Comparison of ENCODE assay signal across 1 cellular context in the genomic region with DNA sequence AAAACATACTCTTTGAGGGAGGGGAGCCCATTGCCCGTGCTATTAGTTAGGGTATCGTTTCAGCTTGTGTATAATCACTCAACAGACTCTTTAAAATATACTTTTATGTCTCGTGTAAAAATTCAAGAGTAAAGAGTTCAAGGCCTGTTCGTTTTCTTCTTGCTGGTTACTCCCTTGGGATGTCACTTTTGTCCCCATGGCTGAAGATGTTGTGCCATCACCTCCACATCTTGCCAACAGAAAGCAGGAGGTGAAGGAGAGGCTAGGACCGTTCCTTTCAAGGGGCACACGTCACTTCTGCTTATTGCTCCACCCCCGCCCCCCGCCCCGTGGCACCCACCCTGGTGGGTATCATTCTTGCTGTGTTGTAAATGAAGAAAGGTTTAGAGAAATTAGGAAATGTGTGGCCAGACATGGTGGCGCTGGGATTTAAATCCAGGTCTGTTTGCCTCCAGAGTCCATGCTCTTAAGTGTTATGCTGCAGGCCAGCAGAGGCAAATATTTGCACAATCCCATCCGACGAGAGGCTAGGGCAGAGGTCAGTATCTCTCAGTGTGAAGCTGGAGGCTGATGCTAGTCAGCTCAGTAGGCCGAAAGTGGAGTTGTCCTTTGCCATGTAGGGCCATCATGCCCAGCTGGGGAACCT.
TF ChIP-seq lines count a peak whose summit lies in the region.

No MANE protein-coding gene starts in this region.

TF ChIP-seq in HepG2, 621 proteins besides CTCF, POLR2A, EP300 and RAD21 (continued from another document and continues in another):
- TF ChIP-seq DBP (CRISPR knock-in tag; IDR thresholded peaks at IDR 0.05; ENCODE audit: not compliant biosample characterization) (no peak), ZKSCAN5 (CRISPR knock-in tag; IDR thresholded peaks at IDR 0.05) (peak; percentile 94), RFX5 (IDR thresholded peaks at IDR 0.05; ENCODE audit: low read depth, low read length) (no peak), BCL6 (CRISPR knock-in tag; IDR thresholded peaks at IDR 0.05) (peak; percentile 57), ZNF530 (CRISPR knock-in tag; IDR thresholded peaks at IDR 0.05; ENCODE audit: low read depth) (no peak), ZFY (CRISPR knock-in tag; IDR thresholded peaks at IDR 0.05) (peak; percentile 87), ZNF564 (CRISPR knock-in tag; IDR thresholded peaks at IDR 0.05) (peak; percentile 64; the same call in 1 of the 2 replicates), ZBTB7A (CRISPR knock-in tag; IDR thresholded peaks at IDR 0.05) (no peak), RBFOX2 (IDR thresholded peaks at IDR 0.05; ENCODE audit: low read depth, low read length) (no peak), KDM2A (CRISPR knock-in tag; IDR thresholded peaks at IDR 0.05; ENCODE audit: borderline replicate concordance, low read depth) (peak; percentile 28; the same call in 1 of the 2 replicates), ZFP36 (IDR thresholded peaks at IDR 0.05; ENCODE audit: borderline replicate concordance, low read depth, low read length, partially characterized antibody) (no peak), ZMYM2 (CRISPR knock-in tag; IDR thresholded peaks at IDR 0.05) (no peak), ZNF432 (CRISPR knock-in tag; IDR thresholded peaks at IDR 0.05; ENCODE audit: borderline replicate concordance) (no peak), ZNF292 (CRISPR knock-in tag; IDR thresholded peaks at IDR 0.05; ENCODE audit: borderline replicate concordance, low read depth) (peak; percentile 79; the same call in 1 of the 2 replicates), ZBTB42 (CRISPR knock-in tag; IDR thresholded peaks at IDR 0.05) (no peak), NCOA2 (CRISPR knock-in tag; IDR thresholded peaks at IDR 0.05) (peak; percentile 76), ZNF878 (CRISPR knock-in tag; IDR thresholded peaks at IDR 0.05) (peak; percentile 74; the same call in 1 of the 2 replicates), TBL1XR1 (IDR thresholded peaks at IDR 0.05; ENCODE audit: borderline replicate concordance, low read length, partially characterized antibody) (no peak), TFE3 (CRISPR knock-in tag; IDR thresholded peaks at IDR 0.05) (no peak), ZNF780A (CRISPR knock-in tag; IDR thresholded peaks at IDR 0.05) (no peak), ATF7-NPFF (CRISPR knock-in tag; IDR thresholded peaks at IDR 0.05; ENCODE audit: low read depth) (no peak), KDM1A (CRISPR knock-in tag; IDR thresholded peaks at IDR 0.05) (peak; percentile 81; the same call in 1 of the 2 replicates), SMARCC2 (IDR thresholded peaks at IDR 0.05) (no peak), ZBTB8A (CRISPR knock-in tag; IDR thresholded peaks at IDR 0.05; ENCODE audit: borderline replicate concordance, low read depth) (no peak), ZNF256 (CRISPR knock-in tag; conservative IDR thresholded peaks at IDR 0.05) (0 out of 2 replicates have a peak, but pooled peaks have one; percentile 22), DMAP1 (CRISPR knock-in tag; IDR thresholded peaks at IDR 0.05) (no peak), XRCC5 (optimal IDR thresholded peaks at IDR 0.05; ENCODE audit: low read length) (peak; percentile 50), CEBPZ (IDR thresholded peaks at IDR 0.05; ENCODE audit: low read length) (no peak), POGZ (CRISPR knock-in tag; IDR thresholded peaks at IDR 0.05) (peak; percentile 72), YEATS2 (CRISPR knock-in tag; IDR thresholded peaks at IDR 0.05; ENCODE audit: borderline replicate concordance) (peak; percentile 54; the same call in 1 of the 2 replicates), ZNF790 (CRISPR knock-in tag; IDR thresholded peaks at IDR 0.05; ENCODE audit: borderline replicate concordance) (no peak), ZNF143 (CRISPR knock-in tag; IDR thresholded peaks at IDR 0.05) (no peak)
- TF ChIP-seq, protein P1, sequence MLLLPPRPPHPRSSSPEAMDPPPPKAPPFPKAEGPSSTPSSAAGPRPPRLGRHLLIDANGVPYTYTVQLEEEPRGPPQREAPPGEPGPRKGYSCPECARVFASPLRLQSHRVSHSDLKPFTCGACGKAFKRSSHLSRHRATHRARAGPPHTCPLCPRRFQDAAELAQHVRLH (CRISPR knock-in tag; IDR thresholded peaks at IDR 0.05; ENCODE audit: borderline replicate concordance, low read depth), result no peak
- TF ChIP-seq, protein P2, sequence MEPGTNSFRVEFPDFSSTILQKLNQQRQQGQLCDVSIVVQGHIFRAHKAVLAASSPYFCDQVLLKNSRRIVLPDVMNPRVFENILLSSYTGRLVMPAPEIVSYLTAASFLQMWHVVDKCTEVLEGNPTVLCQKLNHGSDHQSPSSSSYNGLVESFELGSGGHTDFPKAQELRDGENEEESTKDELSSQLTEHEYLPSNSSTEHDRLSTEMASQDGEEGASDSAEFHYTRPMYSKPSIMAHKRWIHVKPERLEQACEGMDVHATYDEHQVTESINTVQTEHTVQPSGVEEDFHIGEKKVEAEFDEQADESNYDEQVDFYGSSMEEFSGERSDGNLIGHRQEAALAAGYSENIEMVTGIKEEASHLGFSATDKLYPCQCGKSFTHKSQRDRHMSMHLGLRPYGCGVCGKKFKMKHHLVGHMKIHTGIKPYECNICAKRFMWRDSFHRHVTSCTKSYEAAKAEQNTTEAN (CRISPR knock-in tag; conservative IDR thresholded peaks at IDR 0.05), result 0 out of 2 replicates have a peak, but pooled peaks have one; percentile 30
- TF ChIP-seq, protein P3, sequence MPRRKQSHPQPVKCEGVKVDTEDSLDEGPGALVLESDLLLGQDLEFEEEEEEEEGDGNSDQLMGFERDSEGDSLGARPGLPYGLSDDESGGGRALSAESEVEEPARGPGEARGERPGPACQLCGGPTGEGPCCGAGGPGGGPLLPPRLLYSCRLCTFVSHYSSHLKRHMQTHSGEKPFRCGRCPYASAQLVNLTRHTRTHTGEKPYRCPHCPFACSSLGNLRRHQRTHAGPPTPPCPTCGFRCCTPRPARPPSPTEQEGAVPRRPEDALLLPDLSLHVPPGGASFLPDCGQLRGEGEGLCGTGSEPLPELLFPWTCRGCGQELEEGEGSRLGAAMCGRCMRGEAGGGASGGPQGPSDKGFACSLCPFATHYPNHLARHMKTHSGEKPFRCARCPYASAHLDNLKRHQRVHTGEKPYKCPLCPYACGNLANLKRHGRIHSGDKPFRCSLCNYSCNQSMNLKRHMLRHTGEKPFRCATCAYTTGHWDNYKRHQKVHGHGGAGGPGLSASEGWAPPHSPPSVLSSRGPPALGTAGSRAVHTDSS (CRISPR knock-in tag; conservative IDR thresholded peaks at IDR 0.05), result no peak
- TF ChIP-seq, protein P4, sequence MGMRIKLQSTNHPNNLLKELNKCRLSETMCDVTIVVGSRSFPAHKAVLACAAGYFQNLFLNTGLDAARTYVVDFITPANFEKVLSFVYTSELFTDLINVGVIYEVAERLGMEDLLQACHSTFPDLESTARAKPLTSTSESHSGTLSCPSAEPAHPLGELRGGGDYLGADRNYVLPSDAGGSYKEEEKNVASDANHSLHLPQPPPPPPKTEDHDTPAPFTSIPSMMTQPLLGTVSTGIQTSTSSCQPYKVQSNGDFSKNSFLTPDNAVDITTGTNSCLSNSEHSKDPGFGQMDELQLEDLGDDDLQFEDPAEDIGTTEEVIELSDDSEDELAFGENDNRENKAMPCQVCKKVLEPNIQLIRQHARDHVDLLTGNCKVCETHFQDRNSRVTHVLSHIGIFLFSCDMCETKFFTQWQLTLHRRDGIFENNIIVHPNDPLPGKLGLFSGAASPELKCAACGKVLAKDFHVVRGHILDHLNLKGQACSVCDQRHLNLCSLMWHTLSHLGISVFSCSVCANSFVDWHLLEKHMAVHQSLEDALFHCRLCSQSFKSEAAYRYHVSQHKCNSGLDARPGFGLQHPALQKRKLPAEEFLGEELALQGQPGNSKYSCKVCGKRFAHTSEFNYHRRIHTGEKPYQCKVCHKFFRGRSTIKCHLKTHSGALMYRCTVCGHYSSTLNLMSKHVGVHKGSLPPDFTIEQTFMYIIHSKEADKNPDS (CRISPR knock-in tag; IDR thresholded peaks at IDR 0.05), result no peak
- TF ChIP-seq, protein P5, sequence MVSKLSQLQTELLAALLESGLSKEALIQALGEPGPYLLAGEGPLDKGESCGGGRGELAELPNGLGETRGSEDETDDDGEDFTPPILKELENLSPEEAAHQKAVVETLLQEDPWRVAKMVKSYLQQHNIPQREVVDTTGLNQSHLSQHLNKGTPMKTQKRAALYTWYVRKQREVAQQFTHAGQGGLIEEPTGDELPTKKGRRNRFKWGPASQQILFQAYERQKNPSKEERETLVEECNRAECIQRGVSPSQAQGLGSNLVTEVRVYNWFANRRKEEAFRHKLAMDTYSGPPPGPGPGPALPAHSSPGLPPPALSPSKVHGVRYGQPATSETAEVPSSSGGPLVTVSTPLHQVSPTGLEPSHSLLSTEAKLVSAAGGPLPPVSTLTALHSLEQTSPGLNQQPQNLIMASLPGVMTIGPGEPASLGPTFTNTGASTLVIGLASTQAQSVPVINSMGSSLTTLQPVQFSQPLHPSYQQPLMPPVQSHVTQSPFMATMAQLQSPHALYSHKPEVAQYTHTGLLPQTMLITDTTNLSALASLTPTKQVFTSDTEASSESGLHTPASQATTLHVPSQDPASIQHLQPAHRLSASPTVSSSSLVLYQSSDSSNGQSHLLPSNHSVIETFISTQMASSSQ (IDR thresholded peaks at IDR 0.05; ENCODE audit: low read depth), result peak; percentile 44; the same call in 1 of the 2 replicates
- TF ChIP-seq, protein P5 (CRISPR knock-in tag; IDR thresholded peaks at IDR 0.05; ENCODE audit: borderline replicate concordance), result no peak
